In the genomic region with DNA sequence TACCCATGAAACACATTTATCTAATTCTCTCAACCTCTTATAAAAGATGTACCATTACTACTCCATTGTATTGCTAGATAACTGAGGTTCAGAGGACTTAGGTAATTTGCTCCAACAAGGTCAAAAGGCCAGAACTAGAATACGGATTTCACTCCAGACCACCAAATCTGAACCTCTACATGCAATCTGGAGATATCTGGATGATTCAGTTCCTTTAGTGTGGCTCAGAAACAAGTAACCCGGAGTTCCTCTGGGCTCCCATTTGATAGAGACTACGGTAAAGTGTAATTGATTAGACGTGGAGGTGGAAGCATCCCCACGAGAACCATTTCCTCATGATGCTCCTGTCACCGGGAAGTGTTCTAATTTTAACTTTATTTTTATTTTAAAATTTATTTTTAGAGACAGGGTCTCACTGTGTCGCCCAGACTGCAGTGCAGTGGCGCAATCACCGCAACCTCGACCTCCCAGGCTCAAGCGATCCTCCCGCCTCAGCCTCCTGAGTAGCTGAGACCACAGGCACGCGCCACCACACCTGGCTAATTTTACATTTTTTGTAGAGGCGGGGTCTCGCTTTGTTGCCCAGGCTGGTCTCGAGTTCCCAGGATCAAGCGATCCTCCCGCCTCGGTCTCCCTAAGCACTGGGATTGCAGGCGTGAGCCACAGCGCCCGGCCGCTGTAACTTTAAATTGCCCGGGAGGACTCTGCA, we compare ENCODE assay signal across 8 cellular contexts. TPM values are rescaled to one million over a fixed set of nuclear protein-coding genes. Genes with fewer than 3 reads are reported as not detected.
DNase-seq lines count a peak whose midpoint lies in the region; ATAC-seq and TF ChIP-seq lines count a peak whose summit lies in the region.

No MANE protein-coding gene starts in this region.

- H3K79me2 ChIP-seq in OCI-LY1 (ENCODE audit: insufficient read depth, low read length), result peaks cover 63% of the 10 kb centered on the region

- no peaks in the 10 kb centered on the region for H3K36me3 ChIP-seq in CD4-positive, CD25-positive, alpha-beta regulatory T cell (ENCODE audit: control insufficient read depth, insufficient read depth, low read length)
- peaks cover 37% of the 10 kb centered on the region for H3K36me3 ChIP-seq in OCI-LY1 (ENCODE audit: insufficient read depth, low read length)
- H3K36me3 ChIP-seq in prostate gland, result no peaks in the 10 kb centered on the region

- H2AFZ ChIP-seq in OCI-LY1 (ENCODE audit: low read length), result no peak overlapping the region

- H3K4me3 Mint-ChIP-seq in CD4-positive, CD25-positive, alpha-beta regulatory T cell, result peak overlapping the region; percentile 95 to 99 (median 98)

- peak in 1 of 2 donors; percentile 5 for ATAC-seq in CD4-positive, CD25-positive, alpha-beta regulatory T cell (ENCODE audit: low read depth in 2 of 2)
- peak; percentile 17 for ATAC-seq in GM21576 (IDR thresholded peaks at IDR 0.05; ENCODE audit: unreplicated experiment)

- TF ChIP-seq CTCF in OCI-LY1 (IDR thresholded peaks at IDR 0.05; ENCODE audit: low read length) (no peak), prostate gland (IDR thresholded peaks at IDR 0.05) (no peak)

- no peaks in the 10 kb centered on the region for H3F3A ChIP-seq in OCI-LY1 (ENCODE audit: insufficient read depth, low read length)

- peaks cover 43 to 78% (median 56%) of the 10 kb centered on the region in 4 donors for H3K4me1 Mint-ChIP-seq in CD4-positive, CD25-positive, alpha-beta regulatory T cell

- H3K27me3 ChIP-seq in CD4-positive, CD25-positive, alpha-beta regulatory T cell (ENCODE audit: control insufficient read depth, insufficient read depth, low read length), result no peaks in the 10 kb centered on the region
- H3K27me3 ChIP-seq in OCI-LY1 (ENCODE audit: insufficient read depth, low read length), result no peaks in the 10 kb centered on the region
- no peaks in the 10 kb centered on the region for H3K27me3 ChIP-seq in prostate gland (replicated peaks; ENCODE audit: insufficient read depth)

- no peak for TF ChIP-seq POLR2A in prostate gland (IDR thresholded peaks at IDR 0.05)

- WGBS in prostate gland, result 29% methylated on average over 25 of the region's 25 CpGs

- H4K20me1 ChIP-seq in OCI-LY1 (ENCODE audit: insufficient read depth, low read length), result no peaks in the 10 kb centered on the region

- no peaks in the 10 kb centered on the region for H3K27me3 Mint-ChIP-seq in CD4-positive, CD25-positive, alpha-beta regulatory T cell

- H3K4me3 ChIP-seq in CD4-positive, CD25-positive, alpha-beta regulatory T cell (ENCODE audit: low read depth, low read length), result peak overlapping the region; percentile 84
- peak overlapping the region; percentile 96 for H3K4me3 ChIP-seq in OCI-LY1 (ENCODE audit: low read depth, low read length, poor library complexity, severe bottlenecking)
- peak overlapping the region; percentile 66 to 77 for H3K4me3 ChIP-seq in prostate gland

- peak overlapping the region; percentile 60 to 95 (median 94) for H3K27ac Mint-ChIP-seq in CD4-positive, CD25-positive, alpha-beta regulatory T cell

- H3K4me2 ChIP-seq in OCI-LY1 (ENCODE audit: low read length), result peak overlapping the region; percentile 99

- intact Hi-C loops in prostate gland (cut with DNase I), result loop anchor here (5.0 kb wide), 1 partner anchor 234 kb away; a partner anchor contains a TSS

- H3K9me3 Mint-ChIP-seq in CD4-positive, CD25-positive, alpha-beta regulatory T cell, result peaks cover 0 to 3% (median 0%) of the 10 kb centered on the region in 7 donors

- peaks cover 12% of the 10 kb centered on the region for H3K36me3 Mint-ChIP-seq in CD4-positive, CD25-positive, alpha-beta regulatory T cell

- H3K27ac ChIP-seq in CD4-positive, CD25-positive, alpha-beta regulatory T cell (ENCODE audit: insufficient read depth, low read length, poor library complexity, severe bottlenecking), result peak overlapping the region; percentile 75
- peak overlapping the region; percentile 40 for H3K27ac ChIP-seq in OCI-LY1 (ENCODE audit: low read depth, low read length, poor library complexity, severe bottlenecking)
- peak overlapping the region; percentile 47 for H3K27ac ChIP-seq in epithelial cell of prostate
- peak overlapping the region; percentile 63 to 70 for H3K27ac ChIP-seq in prostate gland

- peak overlapping the region; percentile 94 for H3K9ac ChIP-seq in OCI-LY1 (ENCODE audit: low read length)

- H3K4me1 ChIP-seq in CD4-positive, CD25-positive, alpha-beta regulatory T cell (ENCODE audit: control insufficient read depth, insufficient read depth, low read length, poor library complexity, severe bottlenecking), result peaks cover 36% of the 10 kb centered on the region
- peaks cover 25% of the 10 kb centered on the region for H3K4me1 ChIP-seq in OCI-LY1 (ENCODE audit: insufficient read depth, low read length, severe bottlenecking)
- peaks cover 7% of the 10 kb centered on the region for H3K4me1 ChIP-seq in prostate gland (replicated peaks)

- no peak for DNase-seq in CD4-positive, CD25-positive, alpha-beta regulatory T cell
- DNase-seq in epithelial cell of prostate (ENCODE audit: low read depth, low spot score) (no peak), prostate gland (ENCODE audit: low spot score) (no peak), DMS153 (lab: John Stamatoyannopoulos, UW) (no peak), DMS114 treated with DMSO at 0.1 percent for 48 hours (lab: John Stamatoyannopoulos, UW; ENCODE audit: unreplicated experiment) (no peak)
- no peak for DNase-seq in stimulated activated CD8-positive, alpha-beta memory T cell treated with anti-CD3 and anti-CD28 coated beads, Interleukin-4, amount 100 ng/mL, for 48 hours

- no peaks in the 10 kb centered on the region for H3K9me3 ChIP-seq in CD4-positive, CD25-positive, alpha-beta regulatory T cell (ENCODE audit: control insufficient read depth in 2 of 2, low read length in 2 of 2)
- H3K9me3 ChIP-seq in OCI-LY1 (ENCODE audit: low read length) (peaks cover 9% of the 10 kb centered on the region), prostate gland (no peaks in the 10 kb centered on the region)

- no peaks in the 10 kb centered on the region for H3K9me2 ChIP-seq in OCI-LY1 (ENCODE audit: low read depth, low read length)

RNA-seq across cellular contexts. Expression of a gene that starts 0.6 kb away (rescaled TPM):
- total RNA-seq in CD4-positive, CD25-positive, alpha-beta regulatory T cell, result 21.6 TPM
- 10 to 100 TPM; 26.2 to 32.5 (median 28.3) TPM for polyA plus RNA-seq in CD4-positive, CD25-positive, alpha-beta regulatory T cell
- total RNA-seq in prostate gland, result 10 to 100 TPM; 16.5 to 35.1 TPM
